ENCODE assay signal across 16 cellular contexts in genomic region chr14:93019367-93019843, GRCh38.
DNase-seq lines count a peak whose midpoint lies in the region; ATAC-seq and TF ChIP-seq lines count a peak whose summit lies in the region.
"Had no signal": no experiment of that assay in that cellular context is flagged by ENCODE, and none has a peak within 500 bp of the region (broad histone marks: within the 10 kb centered on the region; RNA-seq: fewer than 3 reads in every experiment).

No MANE protein-coding gene starts in this region.

- no TSS peak for BruUV-seq in mammary epithelial cell (replicated peaks; lab: Mats Ljungman, UMichigan)

- no peaks in the 10 kb centered on the region for H3K27me3 ChIP-seq in right atrium auricular region
- no peaks in the 10 kb centered on the region for H3K27me3 ChIP-seq in esophagus muscularis mucosa
- H3K27me3 ChIP-seq in osteoblast (ENCODE audit: insufficient read depth, low read length): no peaks in the 10 kb centered on the region
- H3K27me3 ChIP-seq in mammary epithelial cell (ENCODE audit: insufficient read depth, low read length): no peaks in the 10 kb centered on the region
- H3K27me3 ChIP-seq: foreskin keratinocyte, spleen had no signal

- no peak for ATAC-seq in left cardiac atrium
- ATAC-seq in HG03571 (IDR thresholded peaks at IDR 0.05; ENCODE audit: unreplicated experiment): no peak
- ATAC-seq: effector memory CD8-positive, alpha-beta T cell; foreskin keratinocyte had no signal

- dilution Hi-C loops in mammary epithelial cell (cut with HindIII; ENCODE audit: low sequenced_read_pairs): no loop called here

- in situ Hi-C loops in mammary epithelial cell (cut with MboI; ENCODE audit: low sequenced_read_pairs in 2 of 2): no loop called here

- H3K9me3 ChIP-seq in right atrium auricular region (no peaks in the 10 kb centered on the region), esophagus muscularis mucosa (no peaks in the 10 kb centered on the region), osteoblast (ENCODE audit: low read depth, low read length) (no peaks in the 10 kb centered on the region), mammary epithelial cell (replicated peaks; ENCODE audit: insufficient read depth, low read length) (no peaks in the 10 kb centered on the region)
- H3K9me3 ChIP-seq: spleen had no signal

- H2AFZ ChIP-seq in osteoblast (ENCODE audit: low read length): no peak overlapping the region
- H2AFZ ChIP-seq in mammary epithelial cell (ENCODE audit: low read depth, low read length): no peak overlapping the region
- H2AFZ ChIP-seq: parathyroid adenoma had no signal

- H3K27ac ChIP-seq in right atrium auricular region: peak overlapping the region; percentile 20 to 30
- H3K27ac ChIP-seq in esophagus muscularis mucosa (replicated peaks in 1 of 4): peak overlapping the region; percentile 84 to 90 (median 88)
- no peak overlapping the region for H3K27ac ChIP-seq in osteoblast (ENCODE audit: low read depth, low read length)
- no peak overlapping the region for H3K27ac ChIP-seq in mammary epithelial cell (ENCODE audit: insufficient read depth, low read depth, low read length)
- H3K27ac ChIP-seq: foreskin keratinocyte, parathyroid adenoma, spleen had no signal

- no peak for TF ChIP-seq CTCF in right atrium auricular region (IDR thresholded peaks at IDR 0.05)
- TF ChIP-seq CTCF in esophagus muscularis mucosa (IDR thresholded peaks at IDR 0.05): peak in 1 of 3 experiments; percentile 4
- no peak for TF ChIP-seq CTCF in osteoblast (IDR thresholded peaks at IDR 0.05; ENCODE audit: extremely low read depth, low read depth, low read length)
- TF ChIP-seq CTCF in mammary epithelial cell (conservative IDR thresholded peaks at IDR 0.05 in 1 of 2, IDR thresholded peaks at IDR 0.05 in 1 of 2; ENCODE audit: extremely low read depth in 1 of 2, insufficient read depth in 1 of 2, low read depth in 1 of 2, low read length in 2 of 2): no peak

- no peak for DNase-seq in right atrium auricular region (ENCODE audit: low spot score)
- no peak for DNase-seq in left cardiac atrium
- no peak for DNase-seq in esophagus muscularis mucosa (ENCODE audit: extremely low spot score)
- DNase-seq in osteoblast (ENCODE audit: insufficient read length, low spot score, missing footprints): peak; percentile 22
- DNase-seq in DMS 273 (lab: John Stamatoyannopoulos, UW; ENCODE audit: unreplicated experiment): no peak
- DNase-seq in mammary epithelial cell: no peak
- no peak for DNase-seq in NCI-H2196 (lab: John Stamatoyannopoulos, UW; ENCODE audit: unreplicated experiment)
- DNase-seq: activated CD4-positive, alpha-beta T cell treated with anti-CD3 and anti-CD28 coated beads for 1 hour; activated naive CD4-positive, alpha-beta T cell treated with anti-CD3 and anti-CD28 coated beads, Interleukin-2, amount 10 ng/mL, durations not matched to agents 7 days and 5 days; CD4-positive, alpha-beta memory T cell; effector memory CD8-positive, alpha-beta T cell; foreskin keratinocyte; Right ventricle myocardium superior had no signal

- H3K79me2 ChIP-seq in osteoblast (ENCODE audit: insufficient read depth, low read length) (no peaks in the 10 kb centered on the region), mammary epithelial cell (ENCODE audit: insufficient read depth, low read length) (peaks cover 68% of the 10 kb centered on the region)

- H3K4me2 ChIP-seq in osteoblast (ENCODE audit: insufficient read depth, low read length) (no peak overlapping the region), mammary epithelial cell (ENCODE audit: insufficient read depth, low read depth, low read length) (no peak overlapping the region)

- H3K36me3 ChIP-seq in right atrium auricular region (peaks cover 11% of the 10 kb centered on the region), esophagus muscularis mucosa (peaks cover 0 to 19% (median 0%) of the 10 kb centered on the region in 4 donors), osteoblast (ENCODE audit: insufficient read depth, low read length) (no peaks in the 10 kb centered on the region), mammary epithelial cell (ENCODE audit: insufficient read depth, low read length) (no peaks in the 10 kb centered on the region)

- CTCF ChIA-PET in mammary epithelial cell (lab: Charles Lee; ENCODE audit: low non-redundant PET): no interaction called here

- H3K9ac ChIP-seq in mammary epithelial cell (ENCODE audit: insufficient read depth, low read length): no peak overlapping the region
- H3K9ac ChIP-seq: parathyroid adenoma had no signal

- H4K20me1 ChIP-seq in osteoblast (ENCODE audit: insufficient read depth, low read length) (peaks cover 5% of the 10 kb centered on the region), mammary epithelial cell (ENCODE audit: insufficient read depth, low read length) (no peaks in the 10 kb centered on the region)

- intact Hi-C loops in left cardiac atrium (cut with DNase I): no loop called here
- intact Hi-C loops in esophagus muscularis mucosa (cut with DNase I): no loop called here
- intact Hi-C loops in mammary epithelial cell (cut with micrococcal nuclease): no loop called here

- H3K4me3 ChIP-seq in right atrium auricular region (no peak overlapping the region), esophagus muscularis mucosa (peak overlapping the region in 1 of 4 donors; percentile 12), osteoblast (ENCODE audit: insufficient read depth, low read length) (no peak overlapping the region), mammary epithelial cell (replicated peaks in 1 of 3; ENCODE audit: insufficient read depth in 1 of 3, low read depth in 2 of 3, low read length in 3 of 3) (no peak overlapping the region)
- H3K4me3 ChIP-seq: spleen had no signal

- WGBS in esophagus muscularis mucosa: 46% methylated on average over 14 of the region's 14 CpGs
- WGBS in mammary epithelial cell (ENCODE audit: low coverage, missing lambda C conversion rate): 88% methylated on average over 14 of the region's 14 CpGs

- no peak for TF ChIP-seq EP300 in esophagus muscularis mucosa (IDR thresholded peaks at IDR 0.05)

- H3K4me1 ChIP-seq in right atrium auricular region: peaks cover 0 to 67% of the 10 kb centered on the region in 2 donors
- peaks cover 73 to 96% (median 87%) of the 10 kb centered on the region in 4 donors for H3K4me1 ChIP-seq in esophagus muscularis mucosa
- peaks cover 4% of the 10 kb centered on the region for H3K4me1 ChIP-seq in osteoblast (ENCODE audit: insufficient read depth, low read length)
- no peaks in the 10 kb centered on the region for H3K4me1 ChIP-seq in mammary epithelial cell (ENCODE audit: insufficient read depth, low read length)
- H3K4me1 ChIP-seq: foreskin keratinocyte, parathyroid adenoma had no signal

- TF ChIP-seq POLR2A in esophagus muscularis mucosa (IDR thresholded peaks at IDR 0.05; ENCODE audit: low read depth): no peak

Comparison
In these comparisons a context has a peak if more than half of its experiments do, and no peak if none do; other contexts are left out.
1. H3K27ac ChIP-seq: peak in right atrium auricular region (2 of 2) and esophagus muscularis mucosa (4 of 4); none in osteoblast (single experiment) and mammary epithelial cell (single experiment).